In genomic region chr2:68544811-68545210, GRCh38 we compare ENCODE assay signal across 8 cellular contexts.
"Had no signal": no experiment of that assay in that cellular context is flagged by ENCODE, and none has a peak within 500 bp of the region (broad histone marks: within the 10 kb centered on the region; RNA-seq: fewer than 3 reads in every experiment).

No MANE protein-coding gene starts in this region.

- FAIRE-seq: HTR-8/SVneo had no signal

- DNase-seq: GM23248, GOT3, H7, Kasumi-1, KG1 had no signal

- H3K9me3 ChIP-seq: HAP-1 had no signal

- ATAC-seq: HCT116 had no signal

- H3K27ac ChIP-seq: GM23248 had no signal

- H2AFZ ChIP-seq: GM23248 had no signal

- H3K36me3 ChIP-seq: HAP-1 had no signal

- H3K9ac ChIP-seq: GM23248 had no signal

- H3K4me3 ChIP-seq: GM23248, HAP-1 had no signal
